Comparison of ENCODE assay signal across 22 cellular contexts in the genomic region with DNA sequence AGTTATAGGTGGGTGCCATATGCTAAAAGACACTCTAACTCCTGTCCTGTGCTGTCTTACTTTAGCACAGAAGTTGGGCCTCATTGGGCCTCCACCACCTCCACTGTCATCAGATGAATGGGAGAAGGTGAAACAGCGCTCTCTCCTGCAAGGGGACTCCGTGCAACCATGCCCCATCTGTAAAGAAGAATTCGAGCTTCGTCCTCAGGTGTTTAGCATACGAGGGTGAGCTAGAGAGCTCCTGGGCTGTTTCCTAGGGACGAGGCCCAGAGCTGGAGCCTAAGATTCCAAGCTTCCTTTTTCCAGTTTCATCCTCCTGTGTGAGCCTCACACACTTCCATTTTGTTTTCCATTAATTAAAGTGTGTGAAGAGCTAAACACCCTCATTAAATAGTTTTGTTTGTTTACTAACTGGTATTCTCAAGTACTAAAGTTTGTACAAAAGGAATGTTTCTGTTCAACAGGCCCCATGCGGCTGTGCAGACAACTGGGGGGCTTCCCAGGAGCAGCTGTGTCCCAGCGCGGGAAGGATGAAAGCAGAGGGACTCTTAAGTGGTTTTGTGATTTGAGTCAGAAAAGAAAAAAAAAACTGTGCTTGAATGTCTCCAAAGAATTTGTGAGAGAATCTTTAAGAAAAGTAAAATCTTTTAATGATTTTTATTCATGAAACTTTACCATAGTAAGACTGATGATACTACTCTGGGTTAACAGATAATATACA. TPM values are rescaled to one million over a fixed set of nuclear protein-coding genes. Genes with fewer than 3 reads are reported as not detected.
DNase-seq lines count a peak whose midpoint lies in the region; ATAC-seq, FAIRE-seq and TF ChIP-seq lines count a peak whose summit lies in the region.
"Had no signal": no experiment of that assay in that cellular context is flagged by ENCODE, and none has a peak within 500 bp of the region (broad histone marks: within the 10 kb centered on the region; RNA-seq: fewer than 3 reads in every experiment).

No MANE protein-coding gene starts in this region.

- no peaks in the 10 kb centered on the region for H3K79me1 ChIP-seq in H9 (ENCODE audit: insufficient read depth, low read depth, low read length, poor library complexity, severe bottlenecking)

- H3F3A ChIP-seq in neural progenitor cell (ENCODE audit: low read depth) (peaks cover 25% of the 10 kb centered on the region), PC-9 (ENCODE audit: insufficient read depth, low read depth) (no peaks in the 10 kb centered on the region; the same call in 1 of the 2 replicates)

- no peak overlapping the region for H4K91ac ChIP-seq in H9 (ENCODE audit: insufficient read length, low read depth, low read length)

- no peak overlapping the region for H3K4ac ChIP-seq in H9 (ENCODE audit: low read depth, low read length)

- H2BK5ac ChIP-seq in H9 (ENCODE audit: insufficient read length, low read length): no peak overlapping the region

- H3K27me3 ChIP-seq in GM12878 (replicated peaks in 1 of 2; ENCODE audit: control insufficient read depth in 2 of 2, insufficient read depth in 2 of 2, low read length in 1 of 2) (no peaks in the 10 kb centered on the region), neural progenitor cell (no peaks in the 10 kb centered on the region), H9 (ENCODE audit: insufficient read depth, low read length) (no peaks in the 10 kb centered on the region), PC-9 (ENCODE audit: insufficient read depth, low read depth) (no peaks in the 10 kb centered on the region)

- H2BK20ac ChIP-seq in H9 (ENCODE audit: low read depth, low read length, poor library complexity, severe bottlenecking): no peak overlapping the region

- TF ChIP-seq POLR2A in GM12878 (IDR thresholded peaks at IDR 0.05; ENCODE audit: low read depth, low read length): no peak

- no peaks in the 10 kb centered on the region for H3K23me2 ChIP-seq in H9 (ENCODE audit: insufficient read length, low read depth, low read length, poor library complexity, severe bottlenecking)

- H3K9me2 ChIP-seq in PC-9 (ENCODE audit: insufficient read depth): no peaks in the 10 kb centered on the region

- no peaks in the 10 kb centered on the region for H3K36me3 ChIP-seq in GM12878 (ENCODE audit: control insufficient read depth in 2 of 2, insufficient read depth in 2 of 2, low read length in 1 of 2)
- no peaks in the 10 kb centered on the region for H3K36me3 ChIP-seq in neural progenitor cell
- H3K36me3 ChIP-seq in PC-9 (ENCODE audit: low read depth): no peaks in the 10 kb centered on the region
- H3K36me3 ChIP-seq: HAP-1 had no signal

- no peak overlapping the region for H3K4me3 Mint-ChIP-seq in neural progenitor cell
- no peak overlapping the region for H3K4me3 Mint-ChIP-seq in H9
- H3K4me3 Mint-ChIP-seq in activated T-helper 17 cell treated with anti-CD3 and anti-CD28 coated beads, Interleukin-2, amount 50 U/mL, for 72 hours: no peak overlapping the region
- H3K4me3 Mint-ChIP-seq: CD8-positive, alpha-beta T cell had no signal

- no peak overlapping the region for H2AK5ac ChIP-seq in H9 (ENCODE audit: insufficient read length, low read length)

- no peak overlapping the region for H3T11ph ChIP-seq in H9 (ENCODE audit: low read length)

- no peak overlapping the region for H3K56ac ChIP-seq in H9 (ENCODE audit: insufficient read length, low read depth, low read length)

- BruUV-seq in GM12878 (replicated peaks; lab: Mats Ljungman, UMichigan): no TSS peak
- no TSS peak for BruUV-seq in PC-9 (replicated peaks; lab: Mats Ljungman, UMichigan)

- TF ChIP-seq CTCF in GM12878 (IDR thresholded peaks at IDR 0.05 in 2 of 3, conservative IDR thresholded peaks at IDR 0.05 in 1 of 3; ENCODE audit: control insufficient read depth in 2 of 3, extremely low read depth in 1 of 3, insufficient read depth in 1 of 3, low read depth in 3 of 3, low read length in 3 of 3) (no peak), neural progenitor cell (IDR thresholded peaks at IDR 0.05) (no peak), H9 (conservative IDR thresholded peaks at IDR 0.05) (no peak), PC-9 (conservative IDR thresholded peaks at IDR 0.05) (no peak)

- H3K27ac Mint-ChIP-seq in neural progenitor cell (no peak overlapping the region), H9 (peak overlapping the region in 1 of 3 experiments; percentile 96; a peak in 3 of 7 replicates)
- H3K27ac Mint-ChIP-seq in activated T-helper 17 cell treated with anti-CD3 and anti-CD28 coated beads, Interleukin-2, amount 50 U/mL, for 72 hours: no peak overlapping the region
- H3K27ac Mint-ChIP-seq: CD8-positive, alpha-beta T cell had no signal

- in situ Hi-C loops in GM12878 (cut with MboI): no loop called here

- H3K36me3 Mint-ChIP-seq in neural progenitor cell (peaks cover 2% of the 10 kb centered on the region), H9 (ENCODE audit: insufficient read depth in 1 of 3, low read depth in 3 of 3) (peaks cover 3 to 24% (median 4%) of the 10 kb centered on the region in 3 experiments; a peak in 5 of 7 replicates)
- no peaks in the 10 kb centered on the region for H3K36me3 Mint-ChIP-seq in activated T-helper 17 cell treated with anti-CD3 and anti-CD28 coated beads, Interleukin-2, amount 50 U/mL, for 72 hours (ENCODE audit: low read depth)
- H3K36me3 Mint-ChIP-seq: CD8-positive, alpha-beta T cell had no signal

- no peak overlapping the region for H3K18ac ChIP-seq in H9 (ENCODE audit: insufficient read length, low read depth, low read length)

- H3K27ac ChIP-seq in GM12878 (ENCODE audit: control insufficient read depth, insufficient read depth) (no peak overlapping the region; the same call in 1 of the 2 replicates), neural progenitor cell (peak overlapping the region; percentile 94), H9 (ENCODE audit: insufficient read length, low read depth, low read length) (no peak overlapping the region), PC-9 (no peak overlapping the region)
- H3K27ac ChIP-seq: 22Rv1, A549 had no signal

- peaks cover 2% of the 10 kb centered on the region for H3K9me3 Mint-ChIP-seq in neural progenitor cell
- peaks cover 6 to 20% of the 10 kb centered on the region in 2 experiments; a peak in 3 of 5 replicates for H3K9me3 Mint-ChIP-seq in H9
- no peaks in the 10 kb centered on the region for H3K9me3 Mint-ChIP-seq in activated T-helper 17 cell treated with anti-CD3 and anti-CD28 coated beads, Interleukin-2, amount 50 U/mL, for 72 hours
- H3K9me3 Mint-ChIP-seq: CD8-positive, alpha-beta T cell had no signal

- no peak overlapping the region for H3K23ac ChIP-seq in H9 (ENCODE audit: insufficient read length, low read depth, low read length)

- no peak overlapping the region for H2BK15ac ChIP-seq in H9 (ENCODE audit: low read depth, low read length)

- 55% methylated on average over 9 of the region's 9 CpGs for WGBS in GM12878 (ENCODE audit: insufficient coverage, insufficient replicate concordance, low lambda C conversion rate, missing lambda C conversion rate)
- WGBS in H9 (ENCODE audit: extremely low coverage, insufficient read length, low lambda C conversion rate): no CpG with 5 or more reads among the region's 9 CpGs

- no peak overlapping the region for H3K4me3 ChIP-seq in GM12878
- H3K4me3 ChIP-seq in neural progenitor cell: no peak overlapping the region
- H3K4me3 ChIP-seq in PC-9: no peak overlapping the region
- H3K4me3 ChIP-seq: A549, HAP-1, K562 had no signal

- H3K9me3 ChIP-seq in GM12878 (replicated peaks; ENCODE audit: control insufficient read depth, insufficient read depth, low read length): no peaks in the 10 kb centered on the region
- no peaks in the 10 kb centered on the region for H3K9me3 ChIP-seq in neural progenitor cell (ENCODE audit: low read depth)
- no peaks in the 10 kb centered on the region for H3K9me3 ChIP-seq in H9 (ENCODE audit: control insufficient read depth, low read depth, low read length)
- no peaks in the 10 kb centered on the region for H3K9me3 ChIP-seq in PC-9 (ENCODE audit: insufficient read depth, low read depth)

- no peak overlapping the region for H2BK120ac ChIP-seq in H9 (ENCODE audit: low read depth, low read length, poor library complexity, severe bottlenecking)

- POLR2A ChIA-PET in GM12878 (lab: Charles Lee) (interaction anchor here (0.6 to 2.2 kb wide), 3 partner anchors 11 to 82 kb away, joined by 3 to 9 read pairs (median 3); a partner anchor contains a TSS), PC-9 (lab: Charles Lee; ENCODE audit: unreplicated experiment) (no interaction called here)

- RAD21 ChIA-PET in GM12878 (lab: Charles Lee; ENCODE audit: unreplicated experiment): interaction anchor here (1.2 to 2.4 kb wide), 3 partner anchors 13 to 126 kb away, joined by 4 to 11 read pairs (median 4); a partner anchor contains a TSS

- H3K9ac ChIP-seq in GM12878 (ENCODE audit: control insufficient read depth, insufficient read depth, low read length) (no peak overlapping the region), neural progenitor cell (no peak overlapping the region), H9 (ENCODE audit: extremely low read depth, insufficient read length, low read length) (no peak overlapping the region)

- no peak; the same call in 1 of the 2 replicates for TF ChIP-seq RAD21 in GM12878 (IDR thresholded peaks at IDR 0.05; ENCODE audit: insufficient read depth, low read depth, low read length)

- H2AFZ ChIP-seq in GM12878 (ENCODE audit: control insufficient read depth, low read depth, low read length): peak overlapping the region; percentile 15; the same call in 1 of the 2 replicates
- peak overlapping the region; percentile 82 for H2AFZ ChIP-seq in neural progenitor cell (replicated peaks)
- H2AFZ ChIP-seq in H9 (ENCODE audit: low read length): no peak overlapping the region
- H2AFZ ChIP-seq in PC-9: no peak overlapping the region

- DNase-seq in NCI-H748 (lab: John Stamatoyannopoulos, UW; ENCODE audit: unreplicated experiment): peak; percentile 5
- DNase-seq in NCI-H748 treated with DMSO at 0.1 percent for 48 hours (lab: John Stamatoyannopoulos, UW): no peak
- DNase-seq in GM12878 (ENCODE audit: low read depth, low spot score): no peak
- DNase-seq in neural progenitor cell (ENCODE audit: low spot score): peak; percentile 58
- no peak for DNase-seq in H9
- DNase-seq in PC-9: no peak
- DNase-seq: AML-193; Calu3; CD8-positive, alpha-beta T cell; DMS79 treated with DMSO at 0.1 percent for 48 hours; GF-D8; GOT3; IMR-90 had no signal

- no peak overlapping the region for H4K8ac ChIP-seq in H9 (replicated peaks; ENCODE audit: insufficient read length, low read depth, low read length)

- H2BK12ac ChIP-seq in H9 (ENCODE audit: insufficient read length, low read depth, low read length): no peak overlapping the region

- H4K20me1 ChIP-seq in GM12878 (ENCODE audit: control insufficient read depth, insufficient read depth): no peaks in the 10 kb centered on the region
- no peaks in the 10 kb centered on the region for H4K20me1 ChIP-seq in neural progenitor cell (ENCODE audit: low read depth)
- H4K20me1 ChIP-seq in H9 (ENCODE audit: control insufficient read depth, insufficient read depth, insufficient read length): no peaks in the 10 kb centered on the region
- H4K20me1 ChIP-seq in PC-9 (ENCODE audit: insufficient read depth): no peaks in the 10 kb centered on the region

- H3K4me1 ChIP-seq in GM12878 (ENCODE audit: control insufficient read depth, insufficient read depth, low read length) (peaks cover 22% of the 10 kb centered on the region), neural progenitor cell (peaks cover 37% of the 10 kb centered on the region), H9 (ENCODE audit: insufficient read depth, low read length) (no peaks in the 10 kb centered on the region; the same call in 1 of the 2 replicates), PC-9 (replicated peaks; ENCODE audit: insufficient read depth) (no peaks in the 10 kb centered on the region)
- H3K4me1 ChIP-seq: A549, HAP-1 had no signal

- no peaks in the 10 kb centered on the region for H3K27me3 Mint-ChIP-seq in neural progenitor cell (ENCODE audit: insufficient read depth, low read depth)
- H3K27me3 Mint-ChIP-seq in H9 (ENCODE audit: low read depth): peaks cover 2% of the 10 kb centered on the region; the same call in 1 of the 2 replicates
- peaks cover 33% of the 10 kb centered on the region for H3K27me3 Mint-ChIP-seq in activated T-helper 17 cell treated with anti-CD3 and anti-CD28 coated beads, Interleukin-2, amount 50 U/mL, for 72 hours

- no peak overlapping the region; the same call in 1 of the 2 replicates for H3K4me2 ChIP-seq in GM12878 (ENCODE audit: control insufficient read depth, insufficient read depth)
- H3K4me2 ChIP-seq in neural progenitor cell: peak overlapping the region; percentile 41
- H3K4me2 ChIP-seq in H9 (ENCODE audit: insufficient read depth, insufficient read length, low read length): no peak overlapping the region
- H3K4me2 ChIP-seq in PC-9: no peak overlapping the region
- H3K4me2 ChIP-seq: A549 had no signal

- no peak for TF ChIP-seq EP300 in GM12878 (IDR thresholded peaks at IDR 0.05; ENCODE audit: borderline replicate concordance in 1 of 2, control insufficient read depth in 1 of 2, low read depth in 2 of 2, low read length in 2 of 2)

- ATAC-seq in HG02610 (IDR thresholded peaks at IDR 0.05; ENCODE audit: unreplicated experiment): peak; percentile 58
- peak; percentile 58 for ATAC-seq in GM12878
- ATAC-seq in activated T-helper 17 cell treated with anti-CD3 and anti-CD28 coated beads, Interleukin-2, amount 50 U/mL, for 72 hours (replicated peaks): no peak
- ATAC-seq: A549; CD8-positive, alpha-beta T cell; K562 had no signal

- no peaks in the 10 kb centered on the region for H3K4me1 Mint-ChIP-seq in neural progenitor cell
- peaks cover 10 to 18% of the 10 kb centered on the region in 2 experiments for H3K4me1 Mint-ChIP-seq in H9
- H3K4me1 Mint-ChIP-seq in activated T-helper 17 cell treated with anti-CD3 and anti-CD28 coated beads, Interleukin-2, amount 50 U/mL, for 72 hours: no peaks in the 10 kb centered on the region

- CTCF ChIA-PET in GM12878 (lab: Yijun Ruan, JAX): interaction anchor here (1.0 to 2.6 kb wide), 4 partner anchors 13 to 162 kb away, joined by 3 to 10 read pairs (median 5); no protein-coding TSS in a partner anchor
- CTCF ChIA-PET in PC-9 (lab: Charles Lee): no interaction called here

- H4K5ac ChIP-seq in H9 (ENCODE audit: insufficient read length, low read depth, low read length): no peak overlapping the region

- H3K14ac ChIP-seq in H9 (ENCODE audit: insufficient read depth, low read length): no peak overlapping the region

- SMC1A ChIA-PET in GM12878 (lab: Charles Lee; ENCODE audit: uncharacterized antibody, unreplicated experiment): interaction anchor here (0.6 to 2.3 kb wide), 5 partner anchors 12 to 162 kb away, joined by 3 to 13 read pairs (median 4); a partner anchor contains a TSS

- FAIRE-seq in GM12878 (lab: Jason Lieb, UNC): no peak
- FAIRE-seq: A549, GM12891, GM18507, HTR-8/SVneo, K562 had no signal

- H3K79me2 ChIP-seq in GM12878 (ENCODE audit: control insufficient read depth, insufficient read depth, low read length): no peaks in the 10 kb centered on the region
- H3K79me2 ChIP-seq in neural progenitor cell (ENCODE audit: low read depth): no peaks in the 10 kb centered on the region
- no peaks in the 10 kb centered on the region for H3K79me2 ChIP-seq in H9 (ENCODE audit: insufficient read depth, low read length)
- no peaks in the 10 kb centered on the region for H3K79me2 ChIP-seq in PC-9 (ENCODE audit: low read depth)

- intact Hi-C loops in GM12878 (cut with micrococcal nuclease; ENCODE audit: unreplicated experiment) (no loop called here), PC-9 (cut with micrococcal nuclease; ENCODE audit: unreplicated experiment) (no loop called here)

RNA-seq across cellular contexts. Expression of a gene that starts 14.1 kb away (rescaled TPM):
- total RNA-seq in GM12878 (2013; cell fraction: nucleolus; rRNA removed): 4.0 and 4.6 TPM in 2 replicates
- total RNA-seq in GM12878 (2014; rRNA removed) (2.5 and 4.7 TPM in 2 replicates), GM12878 (2014; rRNA removed; fragmentation: Illumina TruSeq; extraction: Trizol) (2.6 and 3.5 TPM in 2 replicates), GM12878 (2021) (3.2 and 3.7 TPM in 2 replicates), neural progenitor cell (ENCODE audit: low replicate concordance) (3.0 and 3.3 TPM in 2 replicates), H9 (2021) (0.83 and 0.90 TPM in 2 replicates), PC-9 (2021) (2.2 and 2.7 TPM in 2 replicates)
- 2.6 TPM for polyA plus RNA-seq in GM12878 (2011; ENCODE audit: low read depth)
- polyA plus RNA-seq in GM12878 (2011; rRNA removed) (3.0 and 4.7 TPM in 2 replicates), GM12878 (2014; fragmentation: Illumina TruSeq; extraction: Trizol) (5.1 and 7.2 TPM in 2 replicates), GM12878 (2014; fragmentation: Nextera tagmentation; extraction: Ambion mirVana) (1 to 10 TPM; 3.7 TPM), GM12878 (2014; rRNA removed) (4.5 and 5.5 TPM in 2 replicates), GM12878 (2016; fragmentation: Nextera tagmentation; extraction: Ambion mirVana) (1 to 10 TPM; 6.2 to 7.2 TPM)
- 1.6 and 1.9 TPM in 2 replicates for polyA plus RNA-seq in GM12878 (2011; cell fraction: cytosol; rRNA removed)
- 2.5 and 3.3 TPM in 2 replicates for polyA plus RNA-seq in GM12878 (2011; cell fraction: nucleus; rRNA removed)
- polyA plus RNA-seq in GM12878 (2012): 2.7 and 3.9 TPM in 2 replicates
- 0.88 and 1.6 TPM in 2 replicates for polyA minus RNA-seq in GM12878 (2011; rRNA and poly(A)+ RNA removed)
- 0.80 TPM in 1 of 2 replicates, not detected in the other for polyA minus RNA-seq in GM12878 (2011; cell fraction: cytosol; rRNA and poly(A)+ RNA removed)
- polyA minus RNA-seq in GM12878 (2011; cell fraction: nucleus; rRNA and poly(A)+ RNA removed): 1.2 and 2.4 TPM in 2 replicates
- total RNA-seq in activated T-helper 17 cell treated with anti-CD3 and anti-CD28 coated beads, Interleukin-2, amount 50 U/mL, for 72 hours: 1 to 10 TPM; 1.3 to 2.0 TPM

Comparison
In these comparisons a context has a peak if more than half of its experiments do, and no peak if none do; other contexts are left out.
1. DNase-seq: peak in NCI-H748 (single experiment) and neural progenitor cell (single experiment); none in NCI-H748 treated with DMSO at 0.1 percent for 48 hours (single experiment), GM12878 (single experiment), H9 (single experiment) and PC-9 (0 of 2).
2. H2AFZ ChIP-seq: peak in GM12878 (single experiment) and neural progenitor cell (single experiment); none in H9 (single experiment) and PC-9 (single experiment).